8 cellular contexts compared by ENCODE assay signal in genomic region chr19:32224371-32225244, GRCh38.
DNase-seq lines count a peak whose midpoint lies in the region; ATAC-seq and TF ChIP-seq lines count a peak whose summit lies in the region.

No MANE protein-coding gene starts in this region.

- DNase-seq in Ammon's horn (ENCODE audit: low spot score) (peak; percentile 50), M059J (ENCODE audit: low read depth) (peak; percentile 10), colonic mucosa (peak; percentile 49), NCI-H1048 (lab: John Stamatoyannopoulos, UW) (no peak)
- peak; percentile 32 for DNase-seq in activated CD4-positive, alpha-beta T cell treated with anti-CD3 and anti-CD28 coated beads for 1 hour
- DNase-seq in stimulated activated CD4-positive, alpha-beta T cell treated with anti-CD3 and anti-CD28 coated beads, Interleukin-4, amount 100 ng/mL, for 48 hours (ENCODE audit: low read depth in 2 of 2): peak; percentile 44 to 61

- WGBS in liver: 6% methylated on average over 51 of the region's 51 CpGs

- H3K36me3 ChIP-seq in colonic mucosa (no peaks in the 10 kb centered on the region), liver (ENCODE audit: control insufficient read depth in 4 of 4, insufficient read depth in 3 of 4, low read depth in 1 of 4, low read length in 3 of 4) (no peaks in the 10 kb centered on the region)

- H3K9me3 ChIP-seq in colonic mucosa (no peaks in the 10 kb centered on the region), liver (ENCODE audit: control insufficient read depth in 4 of 4, low read length in 3 of 4) (no peaks in the 10 kb centered on the region)

- no peak overlapping the region for H3K27ac ChIP-seq in colonic mucosa
- no peak overlapping the region for H3K27ac ChIP-seq in liver (ENCODE audit: low read depth in 1 of 2, low read length in 2 of 2)

- H3K4me3 ChIP-seq in colonic mucosa (no peak overlapping the region), liver (ENCODE audit: low read depth in 1 of 3, low read length in 3 of 3) (peak overlapping the region in 1 of 3 donors; percentile 21)

- intact Hi-C loops in colonic mucosa (cut with DNase I): loop anchor here (5.0 kb wide), 3 partner anchors 1437 to 1557 kb away; no protein-coding TSS in a partner anchor

- no peaks in the 10 kb centered on the region for H3K4me1 ChIP-seq in colonic mucosa
- peaks cover 0 to 4% (median 3%) of the 10 kb centered on the region in 4 donors for H3K4me1 ChIP-seq in liver (ENCODE audit: control insufficient read depth in 4 of 4, insufficient read depth in 4 of 4, low read length in 3 of 4)

- TF ChIP-seq CTCF in colonic mucosa (IDR thresholded peaks at IDR 0.05): peak; percentile 100
- peak; percentile 97 for TF ChIP-seq CTCF in liver (IDR thresholded peaks at IDR 0.05; ENCODE audit: low read depth, low read length, missing input control)

- H3K9ac ChIP-seq in colonic mucosa (ENCODE audit: low read depth in 2 of 2, low read length in 2 of 2) (no peak overlapping the region), liver (ENCODE audit: low read depth in 1 of 2, low read length in 2 of 2) (no peak overlapping the region)

- ATAC-seq in GM18909 (IDR thresholded peaks at IDR 0.05; ENCODE audit: poor library complexity, unreplicated experiment): peak; percentile 78

- peak; percentile 82 to 85 for TF ChIP-seq RAD21 in liver (IDR thresholded peaks at IDR 0.05)

- H3K27me3 ChIP-seq in colonic mucosa (peaks cover 4% of the 10 kb centered on the region), liver (ENCODE audit: control insufficient read depth in 4 of 4, insufficient read depth in 4 of 4, low read length in 3 of 4) (peaks cover 0 to 6% (median 1%) of the 10 kb centered on the region in 4 donors)

TF ChIP-seq in liver, 16 proteins besides CTCF, POLR2A, EP300 and RAD21:
- TF ChIP-seq RXRA (IDR thresholded peaks at IDR 0.05): peak in 1 of 2 donors; percentile 4
- no peak for TF ChIP-seq REST (IDR thresholded peaks at IDR 0.05)
- TF ChIP-seq, protein P1, sequence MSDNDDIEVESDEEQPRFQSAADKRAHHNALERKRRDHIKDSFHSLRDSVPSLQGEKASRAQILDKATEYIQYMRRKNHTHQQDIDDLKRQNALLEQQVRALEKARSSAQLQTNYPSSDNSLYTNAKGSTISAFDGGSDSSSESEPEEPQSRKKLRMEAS (IDR thresholded peaks at IDR 0.05): no peak
- TF ChIP-seq NR2F2 (IDR thresholded peaks at IDR 0.05): peak; percentile 41
- TF ChIP-seq TAF1 (conservative IDR thresholded peaks at IDR 0.05): no peak
- no peak for TF ChIP-seq YY1 (IDR thresholded peaks at IDR 0.05)
